ENCODE assay signal across 22 cellular contexts in the genomic region with DNA sequence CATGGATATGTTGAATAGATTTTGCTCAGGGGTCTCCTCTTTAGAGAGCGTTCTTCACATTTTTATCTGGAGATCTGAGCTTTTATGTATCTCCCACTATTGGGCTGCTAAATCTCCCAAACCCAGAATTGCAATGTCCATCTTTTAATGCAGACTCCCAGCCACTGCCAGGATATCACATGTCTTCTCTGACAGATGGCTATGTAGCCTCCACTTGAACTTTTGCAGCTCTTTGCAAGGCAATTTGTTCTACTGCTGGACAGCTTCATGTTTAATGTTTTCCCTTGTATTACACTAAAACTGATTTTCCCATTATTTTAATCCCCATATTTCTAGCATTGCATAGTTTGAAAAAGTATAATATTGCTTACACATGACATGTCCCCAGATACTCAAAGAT.
"Had no signal": no experiment of that assay in that cellular context is flagged by ENCODE, and none has a peak within 500 bp of the region (broad histone marks: within the 10 kb centered on the region; RNA-seq: fewer than 3 reads in every experiment).

No MANE protein-coding gene starts in this region.

- H3K4me2 ChIP-seq: hepatocyte had no signal

- H3K27me3 ChIP-seq: adrenal gland, body of pancreas, hepatocyte, tibial nerve, vagina had no signal

- DNase-seq: activated CD4-positive, alpha-beta memory T cell treated with anti-CD3 and anti-CD28 coated beads for 36 hours; activated CD8-positive, alpha-beta memory T cell treated with anti-CD3 and anti-CD28 coated beads, Interleukin-2, amount 10 ng/mL, durations not matched to agents 7 days and 5 days; activated naive CD4-positive, alpha-beta T cell treated with anti-CD3 and anti-CD28 coated beads, Interleukin-2, amount 50 U/mL, for 16 hours; activated T-cell treated with anti-CD3 and anti-CD28 coated beads, Interleukin-2, amount 50 U/mL, for 24 hours; adrenal gland; body of pancreas; central memory CD4-positive, alpha-beta T cell; dermis blood vessel endothelial cell; effector memory CD8-positive, alpha-beta T cell; kidney glomerular epithelial cell; lower lobe of right lung; midbrain; right cardiac atrium; small intestine; stimulated activated CD4-positive, alpha-beta T cell treated with anti-CD3 and anti-CD28 coated beads, Interleukin-4, amount 100 ng/mL, for 24 hours; stimulated activated naive CD4-positive, alpha-beta T cell; substantia nigra; WERI-Rb-1 had no signal

- H3K9me3 ChIP-seq: body of pancreas, lower lobe of right lung, vagina had no signal

- H3K27ac ChIP-seq: adrenal gland, body of pancreas, epithelial cell of prostate, hepatocyte, lower lobe of right lung, tibial nerve, vagina, WERI-Rb-1 had no signal

- H3K4me3 ChIP-seq: adrenal gland, body of pancreas, hepatocyte, lower lobe of right lung, tibial nerve, vagina had no signal

- H2AFZ ChIP-seq: hepatocyte had no signal

- H3K36me3 ChIP-seq: adrenal gland, lower lobe of right lung, tibial nerve, vagina, WERI-Rb-1 had no signal

- ATAC-seq: activated CD8-positive, alpha-beta memory T cell treated with anti-CD3 and anti-CD28 coated beads, Interleukin-2, amount 10 ng/mL, durations not matched to agents 7 days and 5 days; body of pancreas; effector memory CD8-positive, alpha-beta T cell; lower lobe of right lung; right cardiac atrium had no signal

- H3K4me1 ChIP-seq: body of pancreas had no signal
